Comparison of ENCODE assay signal across 14 cellular contexts in the genomic region with DNA sequence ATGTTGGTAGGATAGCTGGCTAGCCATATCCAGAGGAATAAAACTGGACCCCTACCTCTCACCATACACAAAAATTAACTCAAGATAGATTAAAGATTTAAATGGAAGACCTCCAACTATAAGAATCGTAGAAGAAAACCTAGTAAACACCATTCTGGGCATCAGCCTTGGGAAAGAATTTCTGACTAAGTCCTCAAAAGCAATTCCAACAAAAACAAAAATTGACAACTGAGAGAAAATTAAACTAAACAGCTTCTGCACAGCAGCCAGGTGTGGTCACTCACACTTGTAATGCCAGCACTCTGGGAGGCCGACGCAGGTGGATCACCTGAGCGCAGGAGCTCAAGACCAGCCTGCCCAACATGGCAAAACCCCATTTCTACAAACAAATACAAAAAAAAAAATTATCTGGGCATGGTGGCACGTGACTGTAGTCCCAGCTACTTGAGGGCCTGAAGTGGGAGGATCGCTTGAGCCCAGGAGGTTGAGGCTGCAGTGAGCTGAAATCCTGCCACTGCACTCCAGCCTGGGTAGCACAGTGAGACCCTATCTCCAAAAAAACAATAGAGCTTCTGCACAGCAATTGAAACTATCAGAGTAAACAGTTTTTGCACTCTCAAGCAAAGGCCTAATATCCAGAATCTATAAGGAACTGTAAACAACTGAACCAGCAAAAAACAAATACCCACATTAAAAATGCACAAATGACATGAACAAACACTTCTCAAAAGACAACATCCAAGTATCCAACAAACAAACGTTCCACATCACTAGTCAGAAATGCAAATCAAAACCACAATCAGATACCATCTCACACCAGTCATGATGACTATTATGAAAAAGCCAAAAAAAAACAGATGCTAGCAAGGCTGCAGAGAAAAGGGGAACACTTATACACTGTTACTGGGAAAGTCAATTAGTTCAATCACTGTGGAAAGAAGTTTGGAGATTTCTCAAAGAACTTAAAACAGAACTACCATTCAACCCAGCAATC. TPM values are rescaled to one million over a fixed set of nuclear protein-coding genes. Genes with fewer than 3 reads are reported as not detected.
DNase-seq lines count a peak whose midpoint lies in the region; ATAC-seq and TF ChIP-seq lines count a peak whose summit lies in the region.
"Had no signal": no experiment of that assay in that cellular context is flagged by ENCODE, and none has a peak within 500 bp of the region (broad histone marks: within the 10 kb centered on the region; RNA-seq: fewer than 3 reads in every experiment).

No MANE protein-coding gene starts in this region.

- POLR2A ChIA-PET in Panc1 (lab: Charles Lee), result interaction anchor here (0.7 kb wide), 1 partner anchor 155 kb away, joined by 5 read pairs; no protein-coding TSS in a partner anchor

- DNase-seq in GM03348 (ENCODE audit: low spot score) (peak; percentile 22), Panc1 (ENCODE audit: low read depth, low spot score) (no peak), choroid plexus epithelial cell (ENCODE audit: low read depth) (peak; percentile 52), osteoblast (ENCODE audit: insufficient read length, low spot score, missing footprints) (no peak), islet precursor cell (no peak), mucosa of gallbladder (ENCODE audit: low spot score) (no peak), DMS79 treated with DMSO at 0.1 percent for 48 hours (lab: John Stamatoyannopoulos, UW) (no peak)
- DNase-seq: activated CD4-positive, alpha-beta T cell treated with anti-CD3 and anti-CD28 coated beads, Interleukin-2, amount 10 ng/mL, durations not matched to agents 24 days and 14 days; cortex of kidney; MG63; NCI-H524; retina; substantia nigra had no signal

- no TSS peak for BruUV-seq in Panc1 (replicated peaks; lab: Mats Ljungman, UMichigan)

- H3K27ac ChIP-seq in Panc1 (ENCODE audit: low read length) (no peak overlapping the region), osteoblast (ENCODE audit: low read depth, low read length) (peak overlapping the region; percentile 45)

- H3K9me3 ChIP-seq in Panc1 (ENCODE audit: control insufficient read depth, insufficient read depth, low read depth, low read length), result no peaks in the 10 kb centered on the region
- H3K9me3 ChIP-seq in osteoblast (ENCODE audit: low read depth, low read length), result no peaks in the 10 kb centered on the region

- H3K27me3 ChIP-seq in Panc1 (ENCODE audit: control insufficient read depth, insufficient read depth, low read length), result no peaks in the 10 kb centered on the region
- no peaks in the 10 kb centered on the region for H3K27me3 ChIP-seq in osteoblast (ENCODE audit: insufficient read depth, low read length)
- H3K27me3 ChIP-seq: MG63 had no signal

- peaks cover 5% of the 10 kb centered on the region for H3K4me1 ChIP-seq in Panc1 (ENCODE audit: control insufficient read depth, insufficient read depth, low read length)
- H3K4me1 ChIP-seq in osteoblast (ENCODE audit: insufficient read depth, low read length), result peaks cover 28% of the 10 kb centered on the region

- in situ Hi-C loops in Panc1 (cut with HindIII; ENCODE audit: low pct_unique_long_range_greater_than_20kb, low sequenced_read_pairs), result no loop called here

- intact Hi-C loops in Panc1 (cut with micrococcal nuclease; ENCODE audit: unreplicated experiment), result no loop called here

- H3K4me3 ChIP-seq in Panc1 (ENCODE audit: low read depth in 2 of 2, low read length in 2 of 2) (no peak overlapping the region), choroid plexus epithelial cell (ENCODE audit: low read depth, low read length) (no peak overlapping the region), osteoblast (ENCODE audit: insufficient read depth, low read length) (no peak overlapping the region)
- H3K4me3 ChIP-seq: MG63 had no signal

- TF ChIP-seq CTCF in Panc1 (IDR thresholded peaks at IDR 0.05), result no peak
- TF ChIP-seq CTCF in choroid plexus epithelial cell (conservative IDR thresholded peaks at IDR 0.05; ENCODE audit: low read depth, low read length), result no peak
- TF ChIP-seq CTCF in osteoblast (IDR thresholded peaks at IDR 0.05; ENCODE audit: extremely low read depth, low read depth, low read length), result no peak

- peaks cover 7% of the 10 kb centered on the region for H3K79me2 ChIP-seq in osteoblast (ENCODE audit: insufficient read depth, low read length)

- no peak overlapping the region for H2AFZ ChIP-seq in osteoblast (ENCODE audit: low read length)

- no peaks in the 10 kb centered on the region for H4K20me1 ChIP-seq in osteoblast (ENCODE audit: insufficient read depth, low read length)

- H3K4me2 ChIP-seq in osteoblast (ENCODE audit: insufficient read depth, low read length), result no peak overlapping the region

- CTCF ChIA-PET in Panc1 (lab: Charles Lee), result no interaction called here

- peak; percentile 23; the same call in 1 of the 2 replicates for ATAC-seq in Panc1
- no peak for ATAC-seq in HG03108 (IDR thresholded peaks at IDR 0.05; ENCODE audit: unreplicated experiment)

- no peaks in the 10 kb centered on the region for H3K36me3 ChIP-seq in Panc1 (ENCODE audit: control insufficient read depth, insufficient read depth, low read length)
- H3K36me3 ChIP-seq in osteoblast (ENCODE audit: insufficient read depth, low read length), result no peaks in the 10 kb centered on the region
- H3K36me3 ChIP-seq: MG63 had no signal

RNA-seq across cellular contexts. Expression of a gene that starts 4.8 kb away (rescaled TPM):
- total RNA-seq in Panc1 (2021; ENCODE audit: unreplicated experiment), result 2.4 TPM
- 0.40 TPM for polyA plus RNA-seq in Panc1 (2012; ENCODE audit: insufficient read length)
- total RNA-seq in osteoblast, result 2.4 and 3.3 TPM in 2 replicates
- 3.3 TPM for total RNA-seq in mucosa of gallbladder

RNA-seq across cellular contexts. Expression of a gene that starts 49.0 kb away (rescaled TPM):
- total RNA-seq in Panc1 (2021; ENCODE audit: unreplicated experiment), result not detected
- polyA plus RNA-seq in Panc1 (2012; ENCODE audit: insufficient read length), result not detected
- total RNA-seq in osteoblast, result under 0.01 TPM in 1 of 2 replicates, not detected in the other
- 0.12 TPM for total RNA-seq in mucosa of gallbladder
- total RNA-seq: activated CD4-positive, alpha-beta T cell treated with anti-CD3 and anti-CD28 coated beads, Interleukin-2, amount 10 ng/mL, durations not matched to agents 24 days and 14 days had no signal

Comparison
In these comparisons a context has a peak if more than half of its experiments do, and no peak if none do; other contexts are left out.
1. DNase-seq: peak in GM03348 (single experiment) and choroid plexus epithelial cell (single experiment); none in Panc1 (single experiment), osteoblast (single experiment), islet precursor cell (single experiment), mucosa of gallbladder (single experiment) and DMS79 treated with DMSO at 0.1 percent for 48 hours (single experiment).